Comparison of ENCODE assay signal across 8 cellular contexts in the genomic region with DNA sequence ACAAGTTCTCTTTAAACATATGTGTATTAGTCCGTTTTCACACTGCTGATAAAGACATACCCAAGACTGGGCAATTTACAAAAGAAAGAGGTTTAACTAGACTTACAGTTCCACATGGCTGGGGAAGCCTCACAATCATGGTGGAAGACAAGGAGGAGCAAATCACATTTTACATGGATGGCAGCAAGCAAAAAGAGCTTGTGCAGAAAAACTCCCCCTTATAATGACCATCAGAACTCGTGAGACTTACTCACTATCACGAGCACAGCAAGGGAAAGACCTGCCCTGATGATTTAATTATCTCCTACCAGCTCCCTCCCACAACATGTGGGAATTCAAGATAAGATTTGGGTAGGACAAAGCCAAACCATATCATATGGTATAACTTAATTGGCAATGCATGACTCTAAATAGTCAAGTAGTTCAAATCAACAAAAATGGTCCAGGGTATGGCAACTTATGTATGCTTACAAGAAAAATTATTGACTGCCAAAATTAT.
"Had no signal": no experiment of that assay in that cellular context is flagged by ENCODE, and none has a peak within 500 bp of the region (broad histone marks: within the 10 kb centered on the region; RNA-seq: fewer than 3 reads in every experiment).

No MANE protein-coding gene starts in this region.

- ATAC-seq: GM23338 had no signal

- DNase-seq: H9, HCEC 1CT, IMR-90, KBM-7 had no signal

- FAIRE-seq: H1, H54, HTR-8/SVneo had no signal
